Comparison of ENCODE assay signal across 5 cellular contexts in genomic region chr10:128305601-128306345, GRCh38.
"Had no signal": no experiment of that assay in that cellular context is flagged by ENCODE, and none has a peak within 500 bp of the region (broad histone marks: within the 10 kb centered on the region; RNA-seq: fewer than 3 reads in every experiment).

No MANE protein-coding gene starts in this region.

- H3K27ac Mint-ChIP-seq: GM23338, H9 had no signal

- ATAC-seq: GM23338, K562 had no signal

- H3K4me1 Mint-ChIP-seq: GM23338 had no signal

- DNase-seq: H9, HCEC 1CT, IMR-90 had no signal

- H3K4me3 Mint-ChIP-seq: GM23338, H9 had no signal

- H3K4me3 ChIP-seq: GM23338, K562 had no signal

- H3K4me2 ChIP-seq: GM23338 had no signal
